8 cellular contexts compared by ENCODE assay signal in genomic region chr6:26122402-26122792, GRCh38. TPM values are rescaled to one million over a fixed set of nuclear protein-coding genes. Genes with fewer than 3 reads are reported as not detected.
A peak's percentile ranks its signal among the peaks of the same experiment; 100 is the strongest.
DNase-seq lines count a peak whose midpoint lies in the region; ATAC-seq and TF ChIP-seq lines count a peak whose summit lies in the region.

No MANE protein-coding gene starts in this region.

- H3K36me3 Mint-ChIP-seq in MCF 10A (ENCODE audit: insufficient read depth, unreplicated experiment), result peaks cover 49% of the 10 kb centered on the region

- peaks cover 6 to 7% of the 10 kb centered on the region in 2 donors for H3K4me1 ChIP-seq in mucosa of rectum (ENCODE audit: control insufficient read depth in 2 of 2, insufficient read depth in 2 of 2, low read length in 2 of 2)

- H3K4me3 Mint-ChIP-seq in MCF 10A (ENCODE audit: unreplicated experiment), result peak overlapping the region; percentile 98

- peak overlapping the region; percentile 98 to 99 for H3K27ac ChIP-seq in mucosa of rectum (ENCODE audit: low read depth in 2 of 2, low read length in 2 of 2)

- no peaks in the 10 kb centered on the region for H3K27me3 ChIP-seq in mucosa of rectum (ENCODE audit: control insufficient read depth in 2 of 2, insufficient read depth in 2 of 2, low read length in 2 of 2)

- POLR2A ChIA-PET in MCF 10A (lab: Yijun Ruan, JAX), result interaction anchor here (0.9 to 12.5 kb wide), 35 partner anchors 8 to 1772 kb away, joined by 4 to 1660 read pairs (median 58); a partner anchor contains a TSS

- peak overlapping the region; percentile 86 to 97 for H3K4me3 ChIP-seq in mucosa of rectum (ENCODE audit: low read length in 2 of 2)

- H3K9ac ChIP-seq in mucosa of rectum (ENCODE audit: low read depth in 1 of 2, low read length in 2 of 2), result peak overlapping the region; percentile 97 to 99

- H3K36me3 ChIP-seq in mucosa of rectum (ENCODE audit: control insufficient read depth in 2 of 2, insufficient read depth in 2 of 2, low read length in 2 of 2), result peaks cover 3% of the 10 kb centered on the region in 2 donors

- H3K27me3 Mint-ChIP-seq in MCF 10A (ENCODE audit: insufficient read depth, unreplicated experiment), result no peaks in the 10 kb centered on the region

- intact Hi-C loops in MCF 10A (cut with micrococcal nuclease), result no loop called here

- peak overlapping the region; percentile 99 for H3K27ac Mint-ChIP-seq in MCF 10A (ENCODE audit: low read depth, unreplicated experiment)

- ATAC-seq in GM21360 (IDR thresholded peaks at IDR 0.05; ENCODE audit: unreplicated experiment), result no peak

- H3K9me3 ChIP-seq in mucosa of rectum (ENCODE audit: control insufficient read depth in 2 of 2, low read length in 2 of 2), result no peaks in the 10 kb centered on the region

- peaks cover 12% of the 10 kb centered on the region for H3K4me1 Mint-ChIP-seq in MCF 10A (ENCODE audit: insufficient read depth, unreplicated experiment)

- no peak for TF ChIP-seq CTCF in MCF 10A (IDR thresholded peaks at IDR 0.05; ENCODE audit: unreplicated experiment)

- CTCF ChIA-PET in MCF 10A (lab: Yijun Ruan, JAX), result no interaction called here

- H3K9me3 Mint-ChIP-seq in MCF 10A (ENCODE audit: unreplicated experiment), result no peaks in the 10 kb centered on the region

- DNase-seq in Daoy (ENCODE audit: low read depth) (peak; percentile 54), NCI-H69 (lab: John Stamatoyannopoulos, UW) (peak; percentile 67), MCF 10A (ENCODE audit: unreplicated experiment) (peak; percentile 49), iPS-NIHi7 (ENCODE audit: extremely low spot score) (no peak), mucosa of gallbladder (ENCODE audit: low spot score) (no peak)
- DNase-seq in stimulated activated CD8-positive, alpha-beta memory T cell treated with anti-CD3 and anti-CD28 coated beads, Interleukin-4, amount 100 ng/mL, for 48 hours, result no peak

- BruUV-seq in MCF 10A (replicated peaks; lab: Mats Ljungman, UMichigan), result no TSS peak

RNA-seq across cellular contexts. Expression of gene HFE, which starts 35.2 kb away (rescaled TPM):
- 1.5 and 2.0 TPM in 2 replicates for total RNA-seq in Daoy (2014; rRNA removed; shearing (Covaris generic))
- 2.8 and 5.2 TPM in 2 replicates for total RNA-seq in MCF 10A (2022)
- total RNA-seq in mucosa of gallbladder, result 19.1 TPM

Comparison
In these comparisons a context has a peak if more than half of its experiments do, and no peak if none do; other contexts are left out.
1. DNase-seq: peak in Daoy (single experiment), NCI-H69 (single experiment) and MCF 10A (single experiment); none in iPS-NIHi7 (single experiment), mucosa of gallbladder (single experiment) and stimulated activated CD8-positive, alpha-beta memory T cell treated with anti-CD3 and anti-CD28 coated beads, Interleukin-4, amount 100 ng/mL, for 48 hours (single experiment).